Comparison of ENCODE assay signal across 9 cellular contexts in genomic region chr3:179432021-179432420, GRCh38. TPM values are rescaled to one million over a fixed set of nuclear protein-coding genes. Genes with fewer than 3 reads are reported as not detected.
DNase-seq lines count a peak whose midpoint lies in the region; ATAC-seq and TF ChIP-seq lines count a peak whose summit lies in the region.
"Had no signal": no experiment of that assay in that cellular context is flagged by ENCODE, and none has a peak within 500 bp of the region (broad histone marks: within the 10 kb centered on the region; RNA-seq: fewer than 3 reads in every experiment).

No MANE protein-coding gene starts in this region.

- peaks cover 0 to 77% (median 29%) of the 10 kb centered on the region in 12 donors for H3K4me1 ChIP-seq in heart left ventricle
- peaks cover 0 to 21% of the 10 kb centered on the region in 2 donors for H3K4me1 ChIP-seq in right atrium auricular region
- H3K4me1 ChIP-seq in tibial nerve, result peaks cover 0 to 82% (median 30%) of the 10 kb centered on the region in 4 donors

- H3K27ac ChIP-seq in heart left ventricle (peak overlapping the region in 2 of 12 donors; percentile 21 to 78), right atrium auricular region (peak overlapping the region in 1 of 2 donors; percentile 9), tibial nerve (peak overlapping the region in 3 of 4 donors; percentile 25 to 76 (median 48))

- TF ChIP-seq CTCF in heart left ventricle (IDR thresholded peaks at IDR 0.05), result no peak
- TF ChIP-seq CTCF in right atrium auricular region (IDR thresholded peaks at IDR 0.05), result no peak
- no peak for TF ChIP-seq CTCF in tibial nerve (IDR thresholded peaks at IDR 0.05)

- intact Hi-C loops in heart left ventricle (cut with DNase I), result no loop called here

- H3K27me3 ChIP-seq in heart left ventricle (no peaks in the 10 kb centered on the region), right atrium auricular region (no peaks in the 10 kb centered on the region), tibial nerve (no peaks in the 10 kb centered on the region)

- H3K36me3 ChIP-seq in heart left ventricle (peaks cover 0 to 13% (median 0%) of the 10 kb centered on the region in 9 donors), right atrium auricular region (no peaks in the 10 kb centered on the region), tibial nerve (no peaks in the 10 kb centered on the region)

- H3K4me3 ChIP-seq in heart left ventricle (no peak overlapping the region), right atrium auricular region (no peak overlapping the region), tibial nerve (no peak overlapping the region)

- no peak for TF ChIP-seq POLR2A in heart left ventricle (IDR thresholded peaks at IDR 0.05)
- TF ChIP-seq POLR2A in tibial nerve (IDR thresholded peaks at IDR 0.05), result no peak

- WGBS in heart left ventricle, 4 donors, result 69 to 82% (median 78%) methylated on average over 3 of the region's 3 CpGs
- WGBS in tibial nerve, 2 donors, result 19 to 31% methylated on average over 3 of the region's 3 CpGs

- ATAC-seq in heart left ventricle, result peak in 3 of 4 donors; percentile 28 to 61 (median 58)
- peak; percentile 59 for ATAC-seq in HG03175 (IDR thresholded peaks at IDR 0.05; ENCODE audit: unreplicated experiment)
- no peak for ATAC-seq in HG03196 (IDR thresholded peaks at IDR 0.05; ENCODE audit: unreplicated experiment)
- no peak for ATAC-seq in HG03439 (IDR thresholded peaks at IDR 0.05; ENCODE audit: unreplicated experiment)
- ATAC-seq: HCT116 had no signal

- DNase-seq in heart left ventricle, result no peak
- DNase-seq in right atrium auricular region (ENCODE audit: low spot score), result no peak
- peak; percentile 34 for DNase-seq in amniotic epithelial cell (ENCODE audit: low read depth)
- peak in 1 of 2 donors; percentile 23 for DNase-seq in tibial nerve (ENCODE audit: low spot score in 2 of 2)
- DNase-seq in activated effector memory CD4-positive, alpha-beta T cell treated with anti-CD3 and anti-CD28 coated beads, Interleukin-2, amount 50 U/mL, for 16 hours, result no peak

- TF ChIP-seq EP300 in tibial nerve (IDR thresholded peaks at IDR 0.05), result peak in 1 of 2 donors; percentile 54

- H3K9me3 ChIP-seq in heart left ventricle (no peaks in the 10 kb centered on the region), right atrium auricular region (no peaks in the 10 kb centered on the region), tibial nerve (no peaks in the 10 kb centered on the region)

RNA-seq across cellular contexts. Expression of gene GNB4, which starts 19.2 kb away (rescaled TPM):
- total RNA-seq in heart left ventricle (10 to 100 TPM in 8 of 9 donors, 1 to 10 TPM in 1; 7.2 to 75.1 (median 12.5) TPM), right atrium auricular region (10 to 100 TPM; 11.7 to 36.0 TPM), tibial nerve (10 to 100 TPM; 32.2 to 47.9 (median 36.3) TPM)
- 10 to 100 TPM in 1 of 2 donors, 1 to 10 TPM in 1; 6.1 to 15.3 TPM for polyA plus RNA-seq in heart left ventricle

Comparison
In these comparisons a context has a peak if more than half of its experiments do, and no peak if none do; other contexts are left out.
1. ATAC-seq: peak in heart left ventricle (3 of 4) and HG03175 (single experiment); none in HG03196 (single experiment) and HG03439 (single experiment).